8 cellular contexts compared by ENCODE assay signal in genomic region chr17:16428098-16428882, GRCh38. TPM values are rescaled to one million over a fixed set of nuclear protein-coding genes. Genes with fewer than 3 reads are reported as not detected.
DNase-seq lines count a peak whose midpoint lies in the region; TF ChIP-seq lines count a peak whose summit lies in the region.

No MANE protein-coding gene starts in this region.

- H3K36me3 Mint-ChIP-seq in progenitor cell of endocrine pancreas (ENCODE audit: insufficient read depth) = no peaks in the 10 kb centered on the region

- peaks cover 7% of the 10 kb centered on the region for H3K4me1 Mint-ChIP-seq in progenitor cell of endocrine pancreas (ENCODE audit: low read depth)

- DNase-seq in EH (ENCODE audit: low read depth) = peak; percentile 73
- DNase-seq in LHCN-M2 (ENCODE audit: low read depth) = peak; percentile 42
- peak; percentile 65 to 69 for DNase-seq in activated CD4-positive, alpha-beta T cell treated with anti-CD3 and anti-CD28 coated beads, Interleukin-2, amount 50 U/mL, for 48 hours
- peak; percentile 63 to 83 for DNase-seq in foreskin fibroblast
- DNase-seq in progenitor cell of endocrine pancreas (ENCODE audit: low spot score, unreplicated experiment) = peak; percentile 43
- no peak for DNase-seq in GDM1 (lab: John Stamatoyannopoulos, UW)
- no peak for DNase-seq in DMS153 (lab: John Stamatoyannopoulos, UW)
- no peak for DNase-seq in suprapubic skin (ENCODE audit: low spot score in 2 of 2)

- no peak overlapping the region for H3K27ac Mint-ChIP-seq in progenitor cell of endocrine pancreas

- TF ChIP-seq EP300 in suprapubic skin (IDR thresholded peaks at IDR 0.05) = no peak

- no peaks in the 10 kb centered on the region for H3K9me3 ChIP-seq in suprapubic skin

- no peaks in the 10 kb centered on the region for H3K27me3 Mint-ChIP-seq in progenitor cell of endocrine pancreas

- H3K4me3 Mint-ChIP-seq in progenitor cell of endocrine pancreas (ENCODE audit: low read depth) = no peak overlapping the region

- peaks cover 12% of the 10 kb centered on the region for H3K36me3 ChIP-seq in suprapubic skin

- TF ChIP-seq CTCF in foreskin fibroblast (IDR thresholded peaks at IDR 0.05; ENCODE audit: low read depth, low read length) (peak; percentile 84), progenitor cell of endocrine pancreas (IDR thresholded peaks at IDR 0.05; ENCODE audit: unreplicated experiment) (peak; percentile 74), suprapubic skin (IDR thresholded peaks at IDR 0.05) (peak in 1 of 2 donors; percentile 54)

- no peak overlapping the region for H3K27ac ChIP-seq in suprapubic skin

- H3K4me1 ChIP-seq in suprapubic skin = peaks cover 11% of the 10 kb centered on the region

- H3K4me3 ChIP-seq in foreskin fibroblast (ENCODE audit: low read depth in 1 of 2, low read length in 2 of 2) (no peak overlapping the region), suprapubic skin (no peak overlapping the region)

- H3K9me3 Mint-ChIP-seq in progenitor cell of endocrine pancreas (ENCODE audit: low read depth) = no peaks in the 10 kb centered on the region

- no peaks in the 10 kb centered on the region for H3K27me3 ChIP-seq in suprapubic skin

- 84% methylated on average over 5 of the region's 15 CpGs for WGBS in suprapubic skin

- TF ChIP-seq POLR2A in suprapubic skin (IDR thresholded peaks at IDR 0.05) = no peak

RNA-seq across cellular contexts. Expression of gene TRPV2, which starts 12.9 kb away (rescaled TPM):
- total RNA-seq in LHCN-M2 (2014; rRNA removed) (54.8 and 56.7 TPM in 2 replicates), progenitor cell of endocrine pancreas (1.3 and 2.1 TPM in 2 replicates), suprapubic skin (10 to 100 TPM in 1 of 4 donors, 1 to 10 TPM in 3; 3.0 to 13.9 (median 7.9) TPM)
- 59.2 TPM for polyA plus RNA-seq in LHCN-M2 (2012)

RNA-seq across cellular contexts. Expression of gene UBB, which starts 47.4 kb away (rescaled TPM):
- 992 and 1,176 TPM in 2 replicates for total RNA-seq in LHCN-M2 (2014; rRNA removed)
- polyA plus RNA-seq in LHCN-M2 (2012) = 2,961 TPM
- 1,450 and 1,477 TPM in 2 replicates for total RNA-seq in progenitor cell of endocrine pancreas
- total RNA-seq in suprapubic skin = 100 to 1,000 TPM; 469 to 764 (median 628) TPM

Comparison
In these comparisons a context has a peak if more than half of its experiments do, and no peak if none do; other contexts are left out.
1. DNase-seq: peak in EH (single experiment), LHCN-M2 (single experiment), activated CD4-positive, alpha-beta T cell treated with anti-CD3 and anti-CD28 coated beads, Interleukin-2, amount 50 U/mL, for 48 hours (2 of 2), foreskin fibroblast (2 of 2) and progenitor cell of endocrine pancreas (single experiment); none in GDM1 (single experiment), DMS153 (single experiment) and suprapubic skin (0 of 2).